In genomic region chr9:14346826-14347407, GRCh38 we compare ENCODE assay signal across 10 cellular contexts. TPM values are rescaled to one million over a fixed set of nuclear protein-coding genes. Genes with fewer than 3 reads are reported as not detected.
DNase-seq lines count a peak whose midpoint lies in the region; ATAC-seq and TF ChIP-seq lines count a peak whose summit lies in the region.
"Had no signal": no experiment of that assay in that cellular context is flagged by ENCODE, and none has a peak within 500 bp of the region (broad histone marks: within the 10 kb centered on the region; RNA-seq: fewer than 3 reads in every experiment).

No MANE protein-coding gene starts in this region.

- H3K4me1 ChIP-seq in HUES48 (ENCODE audit: control insufficient read depth, insufficient read depth, low read length) (peaks cover 57% of the 10 kb centered on the region), skeletal muscle satellite cell (ENCODE audit: control insufficient read depth, insufficient read depth, low read length) (peaks cover 23% of the 10 kb centered on the region), foreskin keratinocyte (no peaks in the 10 kb centered on the region)

- H3K9ac ChIP-seq in HUES48 (ENCODE audit: low read depth, low read length) (no peak overlapping the region), skeletal muscle satellite cell (ENCODE audit: low read depth, low read length) (no peak overlapping the region)

- H3K36me3 ChIP-seq in HUES48 (ENCODE audit: control insufficient read depth, insufficient read depth, low read length): no peaks in the 10 kb centered on the region
- H3K36me3 ChIP-seq in skeletal muscle satellite cell (ENCODE audit: insufficient read depth, low read length): no peaks in the 10 kb centered on the region

- H3K9me3 Mint-ChIP-seq in activated T-helper 1 cell treated with anti-CD3 and anti-CD28 coated beads, Interleukin-12 subunit alpha, Interleukin-12 subunit beta, Interleukin-2, Interleukin-4 antibody, amounts not matched to agents 30 ng/mL and 10 ng/mL and 1 ng/mL, durations not matched to agents 14 hours and 24 hours and 36 hours: no peaks in the 10 kb centered on the region
- H3K9me3 Mint-ChIP-seq: activated B cell treated with CpG ODN at 0.5 μM for 24 hours; dendritic cell treated with granulocyte-macrophage colony-stimulating factor and Interleukin-4, amounts not matched to agents 40 ng/mL and 50 ng/mL, for 4 days had no signal

- peaks cover 49% of the 10 kb centered on the region for H3K27me3 Mint-ChIP-seq in activated T-helper 1 cell treated with anti-CD3 and anti-CD28 coated beads, Interleukin-12 subunit alpha, Interleukin-12 subunit beta, Interleukin-2, Interleukin-4 antibody, amounts not matched to agents 30 ng/mL and 10 ng/mL and 1 ng/mL, durations not matched to agents 14 hours and 24 hours and 36 hours (ENCODE audit: insufficient read depth)

- peak overlapping the region; percentile 98 for H3K4me2 ChIP-seq in skeletal muscle satellite cell (ENCODE audit: low read length)

- H3K4me1 Mint-ChIP-seq in activated T-helper 1 cell treated with anti-CD3 and anti-CD28 coated beads, Interleukin-12 subunit alpha, Interleukin-12 subunit beta, Interleukin-2, Interleukin-4 antibody, amounts not matched to agents 30 ng/mL and 10 ng/mL and 1 ng/mL, durations not matched to agents 14 hours and 24 hours and 36 hours (ENCODE audit: low read depth): no peaks in the 10 kb centered on the region

- intact Hi-C loops in activated T-helper 1 cell treated with anti-CD3 and anti-CD28 coated beads, Interleukin-12 subunit alpha, Interleukin-12 subunit beta, Interleukin-2, Interleukin-4 antibody, amounts not matched to agents 30 ng/mL and 10 ng/mL and 1 ng/mL, durations not matched to agents 14 hours and 24 hours and 36 hours (cut with micrococcal nuclease): no loop called here

- no peaks in the 10 kb centered on the region for H3K9me3 ChIP-seq in HUES48 (ENCODE audit: control insufficient read depth, insufficient read depth, low read length)
- H3K9me3 ChIP-seq in skeletal muscle satellite cell (replicated peaks; ENCODE audit: low read length): no peaks in the 10 kb centered on the region

- no peak for TF ChIP-seq CTCF in foreskin keratinocyte (conservative IDR thresholded peaks at IDR 0.05)

- ATAC-seq in foreskin keratinocyte: no peak

- peaks cover 100% of the 10 kb centered on the region for H3K27me3 ChIP-seq in HUES48 (ENCODE audit: control insufficient read depth, insufficient read depth, low read length)
- H3K27me3 ChIP-seq in skeletal muscle satellite cell (ENCODE audit: control insufficient read depth, insufficient read depth, low read length): peaks cover 90% of the 10 kb centered on the region
- peaks cover 67% of the 10 kb centered on the region for H3K27me3 ChIP-seq in foreskin keratinocyte

- no peaks in the 10 kb centered on the region for H3K36me3 Mint-ChIP-seq in activated T-helper 1 cell treated with anti-CD3 and anti-CD28 coated beads, Interleukin-12 subunit alpha, Interleukin-12 subunit beta, Interleukin-2, Interleukin-4 antibody, amounts not matched to agents 30 ng/mL and 10 ng/mL and 1 ng/mL, durations not matched to agents 14 hours and 24 hours and 36 hours (ENCODE audit: low read depth)

- H3K4me3 Mint-ChIP-seq in activated T-helper 1 cell treated with anti-CD3 and anti-CD28 coated beads, Interleukin-12 subunit alpha, Interleukin-12 subunit beta, Interleukin-2, Interleukin-4 antibody, amounts not matched to agents 30 ng/mL and 10 ng/mL and 1 ng/mL, durations not matched to agents 14 hours and 24 hours and 36 hours: no peak overlapping the region
- H3K4me3 Mint-ChIP-seq: activated B cell treated with CpG ODN at 0.5 μM for 24 hours; dendritic cell treated with granulocyte-macrophage colony-stimulating factor and Interleukin-4, amounts not matched to agents 40 ng/mL and 50 ng/mL, for 4 days had no signal

- DNase-seq in kidney tubule cell (ENCODE audit: low spot score) (peak; percentile 10), foreskin keratinocyte (no peak), NCI-H187 (lab: John Stamatoyannopoulos, UW) (no peak), SW480 (ENCODE audit: low spot score) (no peak)
- no peak for DNase-seq in activated T-helper 1 cell treated with anti-CD3 and anti-CD28 coated beads, Interleukin-12 subunit alpha, Interleukin-12 subunit beta, Interleukin-2, Interleukin-4 antibody, amounts not matched to agents 30 ng/mL and 10 ng/mL and 1 ng/mL, durations not matched to agents 14 hours and 24 hours and 36 hours (ENCODE audit: low spot score)
- DNase-seq: activated B cell treated with CpG ODN at 0.5 μM for 24 hours had no signal

- peak overlapping the region; percentile 8 for H3K27ac ChIP-seq in HUES48 (ENCODE audit: low read depth, low read length)
- peak overlapping the region; percentile 90 for H3K27ac ChIP-seq in cingulate gyrus (ENCODE audit: low read depth, low read length)
- no peak overlapping the region for H3K27ac ChIP-seq in foreskin keratinocyte

- H3K4me3 ChIP-seq in HUES48 (ENCODE audit: low read depth, low read length) (peak overlapping the region; percentile 74), skeletal muscle satellite cell (ENCODE audit: low read length) (peak overlapping the region; percentile 71)

- no peak overlapping the region for H3K27ac Mint-ChIP-seq in activated T-helper 1 cell treated with anti-CD3 and anti-CD28 coated beads, Interleukin-12 subunit alpha, Interleukin-12 subunit beta, Interleukin-2, Interleukin-4 antibody, amounts not matched to agents 30 ng/mL and 10 ng/mL and 1 ng/mL, durations not matched to agents 14 hours and 24 hours and 36 hours
- H3K27ac Mint-ChIP-seq: activated B cell treated with CpG ODN at 0.5 μM for 24 hours; dendritic cell treated with granulocyte-macrophage colony-stimulating factor and Interleukin-4, amounts not matched to agents 40 ng/mL and 50 ng/mL, for 4 days had no signal

RNA-seq across cellular contexts. Expression of gene NFIB, which starts 33.0 kb away (rescaled TPM):
- total RNA-seq in skeletal muscle satellite cell (2012; rRNA removed): 37.1 and 39.5 TPM in 2 replicates
- not detected in 2 replicates for total RNA-seq in activated T-helper 1 cell treated with anti-CD3 and anti-CD28 coated beads, Interleukin-12 subunit alpha, Interleukin-12 subunit beta, Interleukin-2, Interleukin-4 antibody, amounts not matched to agents 30 ng/mL and 10 ng/mL and 1 ng/mL, durations not matched to agents 14 hours and 24 hours and 36 hours
- total RNA-seq in foreskin keratinocyte: 24.3 and 26.5 TPM in 2 replicates
- 5.3 and 6.5 TPM in 2 replicates for polyA plus RNA-seq in foreskin keratinocyte
- total RNA-seq: activated B cell treated with CpG ODN at 0.5 μM for 24 hours had no signal

Comparison
In these comparisons a context has a peak if more than half of its experiments do, and no peak if none do; other contexts are left out.
1. RNA of gene NFIB, which starts 33.0 kb away (total RNA-seq): 24.3 to 26.5 TPM in foreskin keratinocyte; not detected in activated T-helper 1 cell treated with anti-CD3 and anti-CD28 coated beads, Interleukin-12 subunit alpha, Interleukin-12 subunit beta, Interleukin-2, Interleukin-4 antibody, amounts not matched to agents 30 ng/mL and 10 ng/mL and 1 ng/mL, durations not matched to agents 14 hours and 24 hours and 36 hours; every median in the first group is over 10 times any median in the second.